1 cellular context compared by ENCODE assay signal in the genomic region with DNA sequence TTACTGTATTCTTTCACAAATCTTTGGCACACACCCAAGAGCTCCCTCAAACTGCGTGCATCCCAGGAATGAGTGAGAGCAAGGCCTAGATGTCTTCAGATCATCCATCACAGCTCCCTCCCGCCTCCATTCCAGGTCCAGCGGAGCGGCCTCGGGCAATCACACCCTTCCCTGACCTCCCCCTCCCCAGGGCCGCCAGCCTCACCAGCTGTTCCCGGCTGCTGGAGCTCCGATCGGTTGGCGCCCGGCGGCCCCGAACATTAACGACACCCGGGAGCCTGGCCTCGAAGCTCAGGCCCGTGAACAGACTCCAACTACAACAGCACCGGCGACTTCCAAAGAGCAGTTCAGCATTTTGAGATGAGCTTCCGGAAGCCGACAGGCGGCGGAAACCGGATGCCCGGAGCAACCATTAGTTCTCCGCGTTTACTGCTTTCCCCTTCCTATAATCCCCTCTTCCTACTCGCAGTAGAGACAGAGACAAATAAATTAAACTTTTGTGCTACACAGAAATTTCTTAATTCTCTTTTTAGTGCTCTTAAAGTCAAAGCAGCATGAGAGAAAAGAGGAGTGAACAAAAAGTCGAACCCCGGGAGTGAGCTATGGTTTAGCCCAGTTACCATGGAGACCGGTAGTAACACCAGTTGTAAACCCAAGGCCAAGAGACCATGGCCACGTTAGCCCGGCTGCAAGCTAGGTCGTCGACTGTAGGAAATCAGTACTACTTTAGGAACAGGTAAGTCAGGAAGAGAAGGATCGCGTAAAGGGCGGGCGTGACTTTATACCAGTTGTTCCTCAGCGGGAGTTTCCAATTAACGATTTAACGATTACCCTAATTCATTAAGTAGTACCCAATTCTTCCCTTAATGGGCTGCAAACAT.
TF ChIP-seq lines count a peak whose summit lies in the region.

A gene (minus strand): TSS at position 380 of the 881 bp plus-strand sequence. CDS start 119 bp downstream, at position 261.
A gene with protein sequence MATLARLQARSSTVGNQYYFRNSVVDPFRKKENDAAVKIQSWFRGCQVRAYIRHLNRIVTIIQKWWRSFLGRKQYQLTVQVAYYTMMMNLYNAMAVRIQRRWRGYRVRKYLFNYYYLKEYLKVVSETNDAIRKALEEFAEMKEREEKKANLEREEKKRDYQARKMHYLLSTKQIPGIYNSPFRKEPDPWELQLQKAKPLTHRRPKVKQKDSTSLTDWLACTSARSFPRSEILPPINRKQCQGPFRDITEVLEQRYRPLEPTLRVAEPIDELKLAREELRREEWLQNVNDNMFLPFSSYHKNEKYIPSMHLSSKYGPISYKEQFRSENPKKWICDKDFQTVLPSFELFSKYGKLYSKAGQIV (plus strand): TSS at position 634 of the 881 bp plus-strand sequence. CDS start 35 bp downstream, at position 669.

TF ChIP-seq in HEK293, 187 proteins besides CTCF, POLR2A, EP300 and RAD21 (continued from another document and continues in another):
- TF ChIP-seq, protein P1, sequence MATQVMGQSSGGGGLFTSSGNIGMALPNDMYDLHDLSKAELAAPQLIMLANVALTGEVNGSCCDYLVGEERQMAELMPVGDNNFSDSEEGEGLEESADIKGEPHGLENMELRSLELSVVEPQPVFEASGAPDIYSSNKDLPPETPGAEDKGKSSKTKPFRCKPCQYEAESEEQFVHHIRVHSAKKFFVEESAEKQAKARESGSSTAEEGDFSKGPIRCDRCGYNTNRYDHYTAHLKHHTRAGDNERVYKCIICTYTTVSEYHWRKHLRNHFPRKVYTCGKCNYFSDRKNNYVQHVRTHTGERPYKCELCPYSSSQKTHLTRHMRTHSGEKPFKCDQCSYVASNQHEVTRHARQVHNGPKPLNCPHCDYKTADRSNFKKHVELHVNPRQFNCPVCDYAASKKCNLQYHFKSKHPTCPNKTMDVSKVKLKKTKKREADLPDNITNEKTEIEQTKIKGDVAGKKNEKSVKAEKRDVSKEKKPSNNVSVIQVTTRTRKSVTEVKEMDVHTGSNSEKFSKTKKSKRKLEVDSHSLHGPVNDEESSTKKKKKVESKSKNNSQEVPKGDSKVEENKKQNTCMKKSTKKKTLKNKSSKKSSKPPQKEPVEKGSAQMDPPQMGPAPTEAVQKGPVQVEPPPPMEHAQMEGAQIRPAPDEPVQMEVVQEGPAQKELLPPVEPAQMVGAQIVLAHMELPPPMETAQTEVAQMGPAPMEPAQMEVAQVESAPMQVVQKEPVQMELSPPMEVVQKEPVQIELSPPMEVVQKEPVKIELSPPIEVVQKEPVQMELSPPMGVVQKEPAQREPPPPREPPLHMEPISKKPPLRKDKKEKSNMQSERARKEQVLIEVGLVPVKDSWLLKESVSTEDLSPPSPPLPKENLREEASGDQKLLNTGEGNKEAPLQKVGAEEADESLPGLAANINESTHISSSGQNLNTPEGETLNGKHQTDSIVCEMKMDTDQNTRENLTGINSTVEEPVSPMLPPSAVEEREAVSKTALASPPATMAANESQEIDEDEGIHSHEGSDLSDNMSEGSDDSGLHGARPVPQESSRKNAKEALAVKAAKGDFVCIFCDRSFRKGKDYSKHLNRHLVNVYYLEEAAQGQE (tag by site-specific recombination; IDR thresholded peaks at IDR 0.05): peak; percentile 57; the same call in 1 of the 2 replicates
- TF ChIP-seq YY2 (tag by site-specific recombination; IDR thresholded peaks at IDR 0.05) (peak; percentile 38; the same call in 1 of the 2 replicates), ZNF223 (tag by site-specific recombination; IDR thresholded peaks at IDR 0.05) (no peak), MEIS1 (CRISPR knock-in tag; IDR thresholded peaks at IDR 0.05; ENCODE audit: borderline replicate concordance) (no peak), MZF1 (tag by site-specific recombination; IDR thresholded peaks at IDR 0.05; ENCODE audit: borderline replicate concordance) (no peak), KLF16 (tag by site-specific recombination; IDR thresholded peaks at IDR 0.05) (no peak), ZNF175 (tag by site-specific recombination; IDR thresholded peaks at IDR 0.05) (no peak), ZNF785 (tag by site-specific recombination; IDR thresholded peaks at IDR 0.05) (no peak), ZNF433 (tag by site-specific recombination; IDR thresholded peaks at IDR 0.05; ENCODE audit: low read depth) (no peak), ZNF350 (tag by site-specific recombination; IDR thresholded peaks at IDR 0.05) (no peak), SP3 (tag by site-specific recombination; IDR thresholded peaks at IDR 0.05) (no peak), ZNF571 (tag by site-specific recombination; IDR thresholded peaks at IDR 0.05) (no peak), OVOL3 (tag by site-specific recombination; IDR thresholded peaks at IDR 0.05) (no peak), ZNF391 (tag by site-specific recombination; IDR thresholded peaks at IDR 0.05; ENCODE audit: borderline replicate concordance, low read depth) (no peak), ZNF701 (tag by site-specific recombination; IDR thresholded peaks at IDR 0.05) (no peak), HOXA7 (CRISPR knock-in tag; IDR thresholded peaks at IDR 0.05; ENCODE audit: borderline replicate concordance) (no peak), ZNF624 (tag by site-specific recombination; IDR thresholded peaks at IDR 0.05) (no peak), ZNF423 (tag by site-specific recombination; IDR thresholded peaks at IDR 0.05) (no peak), GLIS2 (tag by site-specific recombination; IDR thresholded peaks at IDR 0.05) (no peak), ZNF335 (tag by site-specific recombination; conservative IDR thresholded peaks at IDR 0.05) (peak; percentile 54; the same call in 1 of the 2 replicates), ZNF214 (tag by site-specific recombination; IDR thresholded peaks at IDR 0.05; ENCODE audit: borderline replicate concordance) (no peak), ZNF473 (tag by site-specific recombination; IDR thresholded peaks at IDR 0.05) (no peak), ZNF501 (tag by site-specific recombination; IDR thresholded peaks at IDR 0.05) (no peak; the same call in none of the 2 replicates), ZNF354C (tag by site-specific recombination; IDR thresholded peaks at IDR 0.05; ENCODE audit: borderline replicate concordance, low read depth) (no peak), ZNF311 (tag by site-specific recombination; IDR thresholded peaks at IDR 0.05; ENCODE audit: borderline replicate concordance) (no peak), GLI4 (tag by site-specific recombination; IDR thresholded peaks at IDR 0.05) (no peak), ZNF341 (tag by site-specific recombination; IDR thresholded peaks at IDR 0.05; ENCODE audit: low read depth) (peak; percentile 51; the same call in 1 of the 2 replicates), ZNF843 (tag by site-specific recombination; IDR thresholded peaks at IDR 0.05) (0 out of 2 replicates have a peak, but pooled peaks have one; percentile 18), ZNF184 (tag by site-specific recombination; IDR thresholded peaks at IDR 0.05) (no peak), RBAK (tag by site-specific recombination; IDR thresholded peaks at IDR 0.05) (no peak), ZNF202 (tag by site-specific recombination; IDR thresholded peaks at IDR 0.05; ENCODE audit: borderline replicate concordance) (no peak), GLI2 (tag by site-specific recombination; IDR thresholded peaks at IDR 0.05; ENCODE audit: borderline replicate concordance, low read depth) (no peak), ZFP69B (tag by site-specific recombination; IDR thresholded peaks at IDR 0.05) (no peak), OSR2 (tag by site-specific recombination; IDR thresholded peaks at IDR 0.05) (no peak), SP7 (tag by site-specific recombination; IDR thresholded peaks at IDR 0.05) (peak; percentile 46; the same call in 1 of the 2 replicates), ZNF146 (tag by site-specific recombination; IDR thresholded peaks at IDR 0.05) (no peak), TCF7L2 (IDR thresholded peaks at IDR 0.05; ENCODE audit: borderline replicate concordance, low read depth, low read length) (peak; percentile 21; the same call in 1 of the 2 replicates)
- TF ChIP-seq, protein P2, sequence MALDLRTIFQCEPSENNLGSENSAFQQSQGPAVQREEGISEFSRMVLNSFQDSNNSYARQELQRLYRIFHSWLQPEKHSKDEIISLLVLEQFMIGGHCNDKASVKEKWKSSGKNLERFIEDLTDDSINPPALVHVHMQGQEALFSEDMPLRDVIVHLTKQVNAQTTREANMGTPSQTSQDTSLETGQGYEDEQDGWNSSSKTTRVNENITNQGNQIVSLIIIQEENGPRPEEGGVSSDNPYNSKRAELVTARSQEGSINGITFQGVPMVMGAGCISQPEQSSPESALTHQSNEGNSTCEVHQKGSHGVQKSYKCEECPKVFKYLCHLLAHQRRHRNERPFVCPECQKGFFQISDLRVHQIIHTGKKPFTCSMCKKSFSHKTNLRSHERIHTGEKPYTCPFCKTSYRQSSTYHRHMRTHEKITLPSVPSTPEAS (tag by site-specific recombination; IDR thresholded peaks at IDR 0.05): no peak
- TF ChIP-seq, protein P3, sequence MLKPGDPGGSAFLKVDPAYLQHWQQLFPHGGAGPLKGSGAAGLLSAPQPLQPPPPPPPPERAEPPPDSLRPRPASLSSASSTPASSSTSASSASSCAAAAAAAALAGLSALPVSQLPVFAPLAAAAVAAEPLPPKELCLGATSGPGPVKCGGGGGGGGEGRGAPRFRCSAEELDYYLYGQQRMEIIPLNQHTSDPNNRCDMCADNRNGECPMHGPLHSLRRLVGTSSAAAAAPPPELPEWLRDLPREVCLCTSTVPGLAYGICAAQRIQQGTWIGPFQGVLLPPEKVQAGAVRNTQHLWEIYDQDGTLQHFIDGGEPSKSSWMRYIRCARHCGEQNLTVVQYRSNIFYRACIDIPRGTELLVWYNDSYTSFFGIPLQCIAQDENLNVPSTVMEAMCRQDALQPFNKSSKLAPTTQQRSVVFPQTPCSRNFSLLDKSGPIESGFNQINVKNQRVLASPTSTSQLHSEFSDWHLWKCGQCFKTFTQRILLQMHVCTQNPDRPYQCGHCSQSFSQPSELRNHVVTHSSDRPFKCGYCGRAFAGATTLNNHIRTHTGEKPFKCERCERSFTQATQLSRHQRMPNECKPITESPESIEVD (tag by site-specific recombination; IDR thresholded peaks at IDR 0.05): no peak
- TF ChIP-seq, protein P4, sequence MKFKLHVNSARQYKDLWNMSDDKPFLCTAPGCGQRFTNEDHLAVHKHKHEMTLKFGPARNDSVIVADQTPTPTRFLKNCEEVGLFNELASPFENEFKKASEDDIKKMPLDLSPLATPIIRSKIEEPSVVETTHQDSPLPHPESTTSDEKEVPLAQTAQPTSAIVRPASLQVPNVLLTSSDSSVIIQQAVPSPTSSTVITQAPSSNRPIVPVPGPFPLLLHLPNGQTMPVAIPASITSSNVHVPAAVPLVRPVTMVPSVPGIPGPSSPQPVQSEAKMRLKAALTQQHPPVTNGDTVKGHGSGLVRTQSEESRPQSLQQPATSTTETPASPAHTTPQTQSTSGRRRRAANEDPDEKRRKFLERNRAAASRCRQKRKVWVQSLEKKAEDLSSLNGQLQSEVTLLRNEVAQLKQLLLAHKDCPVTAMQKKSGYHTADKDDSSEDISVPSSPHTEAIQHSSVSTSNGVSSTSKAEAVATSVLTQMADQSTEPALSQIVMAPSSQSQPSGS (tag by site-specific recombination; IDR thresholded peaks at IDR 0.05; ENCODE audit: low read depth): no peak
- TF ChIP-seq, protein P5, sequence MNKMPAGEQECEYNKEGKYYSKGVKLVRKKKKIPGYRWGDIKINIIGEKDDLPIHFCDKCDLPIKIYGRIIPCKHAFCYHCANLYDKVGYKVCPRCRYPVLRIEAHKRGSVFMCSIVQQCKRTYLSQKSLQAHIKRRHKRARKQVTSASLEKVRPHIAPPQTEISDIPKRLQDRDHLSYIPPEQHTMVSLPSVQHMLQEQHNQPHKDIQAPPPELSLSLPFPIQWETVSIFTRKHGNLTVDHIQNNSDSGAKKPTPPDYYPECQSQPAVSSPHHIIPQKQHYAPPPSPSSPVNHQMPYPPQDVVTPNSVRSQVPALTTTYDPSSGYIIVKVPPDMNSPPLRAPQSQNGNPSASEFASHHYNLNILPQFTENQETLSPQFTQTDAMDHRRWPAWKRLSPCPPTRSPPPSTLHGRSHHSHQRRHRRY (tag by site-specific recombination; IDR thresholded peaks at IDR 0.05): no peak
- TF ChIP-seq, protein P6, sequence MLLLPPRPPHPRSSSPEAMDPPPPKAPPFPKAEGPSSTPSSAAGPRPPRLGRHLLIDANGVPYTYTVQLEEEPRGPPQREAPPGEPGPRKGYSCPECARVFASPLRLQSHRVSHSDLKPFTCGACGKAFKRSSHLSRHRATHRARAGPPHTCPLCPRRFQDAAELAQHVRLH (tag by site-specific recombination; IDR thresholded peaks at IDR 0.05): peak; percentile 98
- TF ChIP-seq, protein P7, sequence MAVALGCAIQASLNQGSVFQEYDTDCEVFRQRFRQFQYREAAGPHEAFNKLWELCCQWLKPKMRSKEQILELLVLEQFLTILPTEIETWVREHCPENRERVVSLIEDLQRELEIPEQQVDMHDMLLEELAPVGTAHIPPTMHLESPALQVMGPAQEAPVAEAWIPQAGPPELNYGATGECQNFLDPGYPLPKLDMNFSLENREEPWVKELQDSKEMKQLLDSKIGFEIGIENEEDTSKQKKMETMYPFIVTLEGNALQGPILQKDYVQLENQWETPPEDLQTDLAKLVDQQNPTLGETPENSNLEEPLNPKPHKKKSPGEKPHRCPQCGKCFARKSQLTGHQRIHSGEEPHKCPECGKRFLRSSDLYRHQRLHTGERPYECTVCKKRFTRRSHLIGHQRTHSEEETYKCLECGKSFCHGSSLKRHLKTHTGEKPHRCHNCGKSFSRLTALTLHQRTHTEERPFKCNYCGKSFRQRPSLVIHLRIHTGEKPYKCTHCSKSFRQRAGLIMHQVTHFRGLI (tag by site-specific recombination; IDR thresholded peaks at IDR 0.05): no peak
- TF ChIP-seq, protein P8, sequence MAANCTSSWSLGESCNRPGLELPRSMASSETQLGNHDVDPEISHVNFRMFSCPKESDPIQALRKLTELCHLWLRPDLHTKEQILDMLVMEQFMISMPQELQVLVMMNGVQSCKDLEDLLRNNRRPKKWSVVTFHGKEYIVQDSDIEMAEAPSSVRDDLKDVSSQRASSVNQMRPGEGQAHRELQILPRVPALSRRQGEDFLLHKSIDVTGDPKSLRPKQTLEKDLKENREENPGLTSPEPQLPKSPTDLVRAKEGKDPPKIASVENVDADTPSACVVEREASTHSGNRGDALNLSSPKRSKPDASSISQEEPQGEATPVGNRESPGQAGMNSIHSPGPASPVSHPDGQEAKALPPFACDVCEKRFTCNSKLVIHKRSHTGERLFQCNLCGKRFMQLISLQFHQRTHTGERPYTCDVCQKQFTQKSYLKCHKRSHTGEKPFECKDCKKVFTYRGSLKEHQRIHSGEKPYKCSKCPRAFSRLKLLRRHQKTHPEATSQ (tag by site-specific recombination; IDR thresholded peaks at IDR 0.05): no peak
- TF ChIP-seq, protein P9, sequence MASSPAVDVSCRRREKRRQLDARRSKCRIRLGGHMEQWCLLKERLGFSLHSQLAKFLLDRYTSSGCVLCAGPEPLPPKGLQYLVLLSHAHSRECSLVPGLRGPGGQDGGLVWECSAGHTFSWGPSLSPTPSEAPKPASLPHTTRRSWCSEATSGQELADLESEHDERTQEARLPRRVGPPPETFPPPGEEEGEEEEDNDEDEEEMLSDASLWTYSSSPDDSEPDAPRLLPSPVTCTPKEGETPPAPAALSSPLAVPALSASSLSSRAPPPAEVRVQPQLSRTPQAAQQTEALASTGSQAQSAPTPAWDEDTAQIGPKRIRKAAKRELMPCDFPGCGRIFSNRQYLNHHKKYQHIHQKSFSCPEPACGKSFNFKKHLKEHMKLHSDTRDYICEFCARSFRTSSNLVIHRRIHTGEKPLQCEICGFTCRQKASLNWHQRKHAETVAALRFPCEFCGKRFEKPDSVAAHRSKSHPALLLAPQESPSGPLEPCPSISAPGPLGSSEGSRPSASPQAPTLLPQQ (tag by site-specific recombination; IDR thresholded peaks at IDR 0.05): no peak
